1 cellular context compared by ENCODE assay signal in the genomic region with DNA sequence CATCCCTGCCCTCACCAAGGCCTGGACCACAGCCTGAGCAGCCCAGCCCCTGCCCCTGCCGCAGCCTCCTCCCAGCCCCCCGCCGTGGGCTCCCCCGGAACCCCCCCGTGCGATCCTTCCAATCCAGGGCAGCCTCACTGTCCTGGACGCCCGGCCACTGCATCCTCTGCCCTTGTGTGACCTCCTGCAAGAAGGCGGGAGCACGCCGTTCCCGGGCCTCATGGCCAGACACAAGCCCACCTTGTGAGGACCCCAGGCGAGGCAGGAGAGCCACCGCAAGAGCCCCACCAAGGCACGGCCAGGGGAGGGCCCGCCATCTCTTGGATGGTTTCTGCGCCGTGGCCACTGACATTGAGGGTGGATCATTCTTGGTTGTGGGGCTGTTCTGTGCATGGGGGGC.
TF ChIP-seq lines count a peak whose summit lies in the region.

No MANE protein-coding gene starts in this region.

TF ChIP-seq in H1, 55 proteins besides CTCF, POLR2A, EP300 and RAD21:
- TF ChIP-seq RNF2 (IDR thresholded peaks at IDR 0.05; ENCODE audit: borderline replicate concordance, low read depth, low read length, missing control alignments, poor library complexity, severe bottlenecking) (no peak), SP4 (IDR thresholded peaks at IDR 0.05; ENCODE audit: low read length) (no peak), SAP30 (IDR thresholded peaks at IDR 0.05; ENCODE audit: insufficient read depth, insufficient replicate concordance, low read length) (no peak), EGR1 (IDR thresholded peaks at IDR 0.05; ENCODE audit: borderline replicate concordance, low read depth, low read length) (no peak), MAFK (IDR thresholded peaks at IDR 0.05; ENCODE audit: low read depth, low read length) (no peak), POLR2AphosphoS5 (IDR thresholded peaks at IDR 0.05; ENCODE audit: low read depth, low read length) (no peak), CTBP2 (IDR thresholded peaks at IDR 0.05; ENCODE audit: borderline replicate concordance, insufficient read depth, insufficient read length, low read length) (no peak)
- TF ChIP-seq, protein P1, sequence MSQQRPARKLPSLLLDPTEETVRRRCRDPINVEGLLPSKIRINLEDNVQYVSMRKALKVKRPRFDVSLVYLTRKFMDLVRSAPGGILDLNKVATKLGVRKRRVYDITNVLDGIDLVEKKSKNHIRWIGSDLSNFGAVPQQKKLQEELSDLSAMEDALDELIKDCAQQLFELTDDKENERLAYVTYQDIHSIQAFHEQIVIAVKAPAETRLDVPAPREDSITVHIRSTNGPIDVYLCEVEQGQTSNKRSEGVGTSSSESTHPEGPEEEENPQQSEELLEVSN (IDR thresholded peaks at IDR 0.05), result peak; percentile 62; the same call in 1 of the 2 replicates
